20 cellular contexts compared by ENCODE assay signal in genomic region chr2:185978634-185979405, GRCh38.
DNase-seq lines count a peak whose midpoint lies in the region; ATAC-seq and TF ChIP-seq lines count a peak whose summit lies in the region.
"Had no signal": no experiment of that assay in that cellular context is flagged by ENCODE, and none has a peak within 500 bp of the region (broad histone marks: within the 10 kb centered on the region; RNA-seq: fewer than 3 reads in every experiment).

No MANE protein-coding gene starts in this region.

- H3K27ac Mint-ChIP-seq in T-cell, result no peak overlapping the region
- H3K27ac Mint-ChIP-seq: activated CD8-positive, alpha-beta T cell treated with anti-CD3 and anti-CD28 coated beads for 36 hours; activated T-cell treated with anti-CD3 and anti-CD28 coated beads, Interleukin-2, amount 50 U/mL, for 72 hours had no signal

- no peak overlapping the region for H4K91ac ChIP-seq in IMR-90 (ENCODE audit: insufficient read depth, low read depth, low read length)

- no peak overlapping the region for H2AK9ac ChIP-seq in IMR-90 (replicated peaks; ENCODE audit: low read depth, low read length, poor library complexity)

- H3K56ac ChIP-seq in IMR-90 (ENCODE audit: extremely low read depth, insufficient read depth, low read length), result no peak overlapping the region

- H3K4me2 ChIP-seq in IMR-90 (ENCODE audit: low read depth, low read length) (no peak overlapping the region), hepatocyte (no peak overlapping the region)

- H3K27me3 ChIP-seq in IMR-90 (ENCODE audit: control insufficient read depth, insufficient read depth, low read length) (no peaks in the 10 kb centered on the region), hepatocyte (no peaks in the 10 kb centered on the region), ovary (no peaks in the 10 kb centered on the region)
- H3K27me3 ChIP-seq: spleen had no signal

- no peak overlapping the region for H4K5ac ChIP-seq in IMR-90 (ENCODE audit: low read depth, low read length)

- H3K9me3 ChIP-seq in IMR-90 (ENCODE audit: control insufficient read depth, insufficient read depth, low read length) (no peaks in the 10 kb centered on the region), hepatocyte (ENCODE audit: low read depth) (no peaks in the 10 kb centered on the region), ovary (no peaks in the 10 kb centered on the region)

- no peak overlapping the region for H2BK120ac ChIP-seq in IMR-90 (ENCODE audit: low read depth, low read length)

- POLR2A ChIA-PET in IMR-90 (lab: Charles Lee; ENCODE audit: unreplicated experiment) (no interaction called here), T-cell (lab: Charles Lee) (no interaction called here)

- intact Hi-C loops in IMR-90 (cut with micrococcal nuclease) (no loop called here), ovary (cut with DNase I) (no loop called here), posterior cingulate gyrus (cut with DNase I) (no loop called here)

- TF ChIP-seq POLR2A in IMR-90 (IDR thresholded peaks at IDR 0.05; ENCODE audit: low read depth, low read length), result no peak
- no peak for TF ChIP-seq POLR2A in ovary (IDR thresholded peaks at IDR 0.05)

- peaks cover 4% of the 10 kb centered on the region for H3K36me3 Mint-ChIP-seq in T-cell

- in situ Hi-C loops in IMR-90 (cut with MboI; ENCODE audit: low sequenced_read_pairs), result no loop called here

- H2BK20ac ChIP-seq in IMR-90 (ENCODE audit: low read depth, low read length), result no peak overlapping the region

- TF ChIP-seq RAD21 in IMR-90 (IDR thresholded peaks at IDR 0.05; ENCODE audit: low read length), result no peak

- H3K9me2 ChIP-seq in hepatocyte (replicated peaks; ENCODE audit: insufficient read depth), result no peaks in the 10 kb centered on the region

- no peaks in the 10 kb centered on the region for H3K36me3 ChIP-seq in IMR-90 (ENCODE audit: control insufficient read depth, insufficient read depth, low read length)
- H3K36me3 ChIP-seq in hepatocyte (replicated peaks; ENCODE audit: insufficient read depth, low read depth), result no peaks in the 10 kb centered on the region
- H3K36me3 ChIP-seq in ovary, result no peaks in the 10 kb centered on the region
- H3K36me3 ChIP-seq: spleen had no signal

- H3K23ac ChIP-seq in IMR-90 (ENCODE audit: low read depth, low read length), result no peak overlapping the region

- H3K4me1 Mint-ChIP-seq in T-cell, result no peaks in the 10 kb centered on the region

- peaks cover 5 to 8% (median 7%) of the 10 kb centered on the region in 3 donors for H3K9me3 Mint-ChIP-seq in T-cell

- H3K27ac ChIP-seq in IMR-90 (ENCODE audit: insufficient read depth, low read length) (no peak overlapping the region), hepatocyte (no peak overlapping the region), ovary (no peak overlapping the region)
- H3K27ac ChIP-seq: HL-60, parathyroid adenoma, spleen, VCaP had no signal

- H3K4ac ChIP-seq in IMR-90 (ENCODE audit: low read depth, low read length), result no peak overlapping the region

- no peaks in the 10 kb centered on the region for H3K9me1 ChIP-seq in IMR-90 (ENCODE audit: insufficient read depth, low read length)

- no peak overlapping the region for H3K9ac ChIP-seq in IMR-90 (ENCODE audit: low read depth, low read length)
- H3K9ac ChIP-seq: parathyroid adenoma had no signal

- no peaks in the 10 kb centered on the region for H3K27me3 Mint-ChIP-seq in T-cell
- H3K27me3 Mint-ChIP-seq: activated CD8-positive, alpha-beta T cell treated with anti-CD3 and anti-CD28 coated beads for 36 hours had no signal

- H3K4me3 Mint-ChIP-seq in T-cell, result no peak overlapping the region
- H3K4me3 Mint-ChIP-seq: activated CD8-positive, alpha-beta T cell treated with anti-CD3 and anti-CD28 coated beads for 36 hours; activated T-cell treated with anti-CD3 and anti-CD28 coated beads, Interleukin-2, amount 50 U/mL, for 72 hours had no signal

- H2AFZ ChIP-seq in IMR-90 (replicated peaks; ENCODE audit: low read length, poor library complexity) (no peak overlapping the region), hepatocyte (no peak overlapping the region)
- H2AFZ ChIP-seq: parathyroid adenoma had no signal

- TF ChIP-seq EP300 in ovary (IDR thresholded peaks at IDR 0.05), result no peak

- BruUV-seq in IMR-90 (replicated peaks; lab: Mats Ljungman, UMichigan), result no TSS peak

- CTCF ChIA-PET in IMR-90 (lab: Yijun Ruan, JAX), result no interaction called here
- CTCF ChIA-PET in T-cell (lab: Charles Lee), result no interaction called here

- H3K79me1 ChIP-seq in IMR-90 (ENCODE audit: low read depth in 1 of 2, low read length in 2 of 2), result no peaks in the 10 kb centered on the region

- dilution Hi-C loops in IMR-90 (cut with HindIII; ENCODE audit: low sequenced_read_pairs, unreplicated experiment), result no loop called here

- no peaks in the 10 kb centered on the region for H3K79me2 ChIP-seq in hepatocyte
- H3K79me2 ChIP-seq: parathyroid adenoma had no signal

- H4K20me1 ChIP-seq in IMR-90 (ENCODE audit: insufficient read depth, low read length) (no peaks in the 10 kb centered on the region), hepatocyte (ENCODE audit: insufficient read depth, poor library complexity, severe bottlenecking) (no peaks in the 10 kb centered on the region)

- H2BK15ac ChIP-seq in IMR-90 (ENCODE audit: low read depth, low read length), result no peak overlapping the region

- H2BK5ac ChIP-seq in IMR-90 (ENCODE audit: low read depth, low read length, poor library complexity, severe bottlenecking), result no peak overlapping the region

- H3K4me3 ChIP-seq in AG10803 (ENCODE audit: low read length) (no peak overlapping the region), IMR-90 (ENCODE audit: insufficient read depth, low read depth, low read length) (no peak overlapping the region), hepatocyte (no peak overlapping the region), ovary (no peak overlapping the region)
- H3K4me3 ChIP-seq: spleen had no signal

- H3K18ac ChIP-seq in IMR-90 (ENCODE audit: low read depth, low read length), result no peak overlapping the region

- 0% methylated on average over 1 of the region's 3 CpGs; no CpG with 5 or more reads in 1 of the 2 experiments for WGBS in IMR-90 (ENCODE audit: extremely low coverage in 2 of 2, insufficient read length in 1 of 2), 2 experiments
- WGBS in hepatocyte (ENCODE audit: low lambda C conversion rate, missing lambda C conversion rate), result 49% methylated on average over 3 of the region's 3 CpGs
- WGBS in ovary, 3 donors, result 58 to 75% (median 75%) methylated on average over 3 of the region's 3 CpGs

- TF ChIP-seq CTCF in AG10803 (conservative IDR thresholded peaks at IDR 0.05; ENCODE audit: low read length), result no peak
- no peak for TF ChIP-seq CTCF in IMR-90 (conservative IDR thresholded peaks at IDR 0.05; ENCODE audit: low read depth, low read length)
- no peak for TF ChIP-seq CTCF in hepatocyte (IDR thresholded peaks at IDR 0.05; ENCODE audit: poor library complexity)
- TF ChIP-seq CTCF in ovary (IDR thresholded peaks at IDR 0.05), result no peak

- no peaks in the 10 kb centered on the region for H3K4me1 ChIP-seq in IMR-90 (ENCODE audit: control insufficient read depth, insufficient read depth, low read length)
- no peaks in the 10 kb centered on the region for H3K4me1 ChIP-seq in hepatocyte (ENCODE audit: insufficient read depth)
- H3K4me1 ChIP-seq in ovary (ENCODE audit: insufficient read depth), result no peaks in the 10 kb centered on the region
- H3K4me1 ChIP-seq: parathyroid adenoma, spleen had no signal

- peak; percentile 22 for DNase-seq in AG10803 (ENCODE audit: low read depth)
- peak; percentile 4 for DNase-seq in IMR-90
- peak; percentile 25 for DNase-seq in astrocyte of the hippocampus (ENCODE audit: low read depth, low spot score)
- peak; percentile 10 for DNase-seq in hepatocyte (ENCODE audit: low spot score)
- DNase-seq in ovary, result no peak
- DNase-seq in posterior cingulate gyrus, result no peak
- no peak for DNase-seq in T-cell
- DNase-seq: COR-L47; GF-D8; hypothalamus; NCI-H1436 treated with DMSO at 0.1 percent for 48 hours; NCI-H524; spleen; stimulated activated naive CD4-positive, alpha-beta T cell had no signal

- H2AK5ac ChIP-seq in IMR-90 (ENCODE audit: low read depth, low read length), result no peak overlapping the region

- no peak overlapping the region for H4K8ac ChIP-seq in IMR-90 (ENCODE audit: low read depth in 2 of 2, low read length in 2 of 2)

- ATAC-seq in IMR-90 (ENCODE audit: low read depth), result peak; percentile 44; the same call in 1 of the 2 replicates
- no peak for ATAC-seq in HG03469 (IDR thresholded peaks at IDR 0.05; ENCODE audit: unreplicated experiment)
- no peak for ATAC-seq in T-cell (replicated peaks in 1 of 4)

- no peak overlapping the region for H3K14ac ChIP-seq in IMR-90 (replicated peaks; ENCODE audit: low read depth, low read length)

TF ChIP-seq in IMR-90, 13 proteins besides CTCF, POLR2A, EP300 and RAD21:
- no peak for TF ChIP-seq USF2 (IDR thresholded peaks at IDR 0.05; ENCODE audit: low read depth, low read length)
- TF ChIP-seq CHD1 (IDR thresholded peaks at IDR 0.05; ENCODE audit: low read depth, low read length), result no peak
- no peak for TF ChIP-seq RCOR1 (IDR thresholded peaks at IDR 0.05; ENCODE audit: insufficient replicate concordance, low read length)
- no peak for TF ChIP-seq MXI1 (IDR thresholded peaks at IDR 0.05; ENCODE audit: borderline replicate concordance, low read depth, low read length)
- TF ChIP-seq NFE2L2 (IDR thresholded peaks at IDR 0.05; ENCODE audit: low read depth, low read length), result no peak
- TF ChIP-seq, protein P1, sequence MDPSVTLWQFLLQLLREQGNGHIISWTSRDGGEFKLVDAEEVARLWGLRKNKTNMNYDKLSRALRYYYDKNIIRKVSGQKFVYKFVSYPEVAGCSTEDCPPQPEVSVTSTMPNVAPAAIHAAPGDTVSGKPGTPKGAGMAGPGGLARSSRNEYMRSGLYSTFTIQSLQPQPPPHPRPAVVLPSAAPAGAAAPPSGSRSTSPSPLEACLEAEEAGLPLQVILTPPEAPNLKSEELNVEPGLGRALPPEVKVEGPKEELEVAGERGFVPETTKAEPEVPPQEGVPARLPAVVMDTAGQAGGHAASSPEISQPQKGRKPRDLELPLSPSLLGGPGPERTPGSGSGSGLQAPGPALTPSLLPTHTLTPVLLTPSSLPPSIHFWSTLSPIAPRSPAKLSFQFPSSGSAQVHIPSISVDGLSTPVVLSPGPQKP (IDR thresholded peaks at IDR 0.05; ENCODE audit: borderline replicate concordance, low read depth, low read length), result no peak
- no peak for TF ChIP-seq BHLHE40 (IDR thresholded peaks at IDR 0.05; ENCODE audit: low read depth, low read length)
- TF ChIP-seq SMC3 (IDR thresholded peaks at IDR 0.05; ENCODE audit: low read depth, low read length), result no peak
- TF ChIP-seq CEBPB (IDR thresholded peaks at IDR 0.05; ENCODE audit: low read depth, low read length), result no peak
- TF ChIP-seq MAFK (IDR thresholded peaks at IDR 0.05; ENCODE audit: low read depth, low read length), result no peak
TF ChIP-seq in IMR-90: peak in this region for 0.

Comparison
In these comparisons a context has a peak if more than half of its experiments do, and no peak if none do; other contexts are left out.
1. DNase-seq: peak in AG10803 (single experiment), IMR-90 (single experiment), astrocyte of the hippocampus (single experiment) and hepatocyte (single experiment); none in ovary (0 of 5), posterior cingulate gyrus (0 of 10) and T-cell (0 of 34).